Comparison of ENCODE assay signal across 21 cellular contexts in genomic region chr1:201264072-201264471, GRCh38. TPM values are rescaled to one million over a fixed set of nuclear protein-coding genes. Genes with fewer than 3 reads are reported as not detected.
"Had no signal": no experiment of that assay in that cellular context is flagged by ENCODE, and none has a peak within 500 bp of the region (broad histone marks: within the 10 kb centered on the region; RNA-seq: fewer than 3 reads in every experiment).

No MANE protein-coding gene starts in this region.

- H3K4me2 ChIP-seq: hepatocyte had no signal

- ATAC-seq: activated naive CD4-positive, alpha-beta T cell treated with anti-CD3 and anti-CD28 coated beads, Interleukin-2, amount 50 U/mL, for 72 hours; activated T-cell treated with anti-CD3 and anti-CD28 coated beads, Interleukin-2, amount 50 U/mL, for 4 hours; esophagus mucosa; left lobe of liver; psoas muscle; sciatic nerve; stimulated activated effector memory CD8-positive, alpha-beta T cell treated with anti-CD3 and anti-CD28 coated beads, Interleukin-12 subunit alpha, Interleukin-12 subunit beta, amount 100 ng/mL, for 72 hours had no signal

- H3K4me3 ChIP-seq: hepatocyte, psoas muscle, thyroid gland had no signal

- H3K36me3 ChIP-seq: thyroid gland had no signal

- H3K27ac Mint-ChIP-seq: activated CD4-positive, alpha-beta T cell treated with anti-CD3 and anti-CD28 coated beads, Interleukin-2, amount 10 ng/mL, durations not matched to agents 24 days and 14 days; activated naive CD4-positive, alpha-beta T cell treated with anti-CD3 and anti-CD28 coated beads, Interleukin-2, amount 50 U/mL, for 72 hours; memory B cell; nephron; stimulated activated effector memory CD8-positive, alpha-beta T cell treated with anti-CD3 and anti-CD28 coated beads, Interleukin-12 subunit alpha, Interleukin-12 subunit beta, amount 100 ng/mL, for 72 hours had no signal

- H3K9me3 ChIP-seq: psoas muscle, thyroid gland had no signal

- H3K36me3 Mint-ChIP-seq: activated naive CD4-positive, alpha-beta T cell treated with anti-CD3 and anti-CD28 coated beads, Interleukin-2, amount 50 U/mL, for 72 hours; memory B cell; stimulated activated effector memory CD8-positive, alpha-beta T cell treated with anti-CD3 and anti-CD28 coated beads, Interleukin-12 subunit alpha, Interleukin-12 subunit beta, amount 100 ng/mL, for 72 hours had no signal

- DNase-seq: activated CD4-positive, alpha-beta T cell treated with anti-CD3 and anti-CD28 coated beads, Interleukin-2, amount 10 ng/mL, durations not matched to agents 24 days and 14 days; activated CD4-positive, CD25-positive, alpha-beta regulatory T cell; activated gamma-delta T cell; activated T-cell treated with anti-CD3 and anti-CD28 coated beads, Interleukin-2, amount 50 U/mL, for 4 hours; caudate nucleus; occipital lobe; psoas muscle; stimulated activated CD4-positive, alpha-beta T cell treated with anti-CD3 and anti-CD28 coated beads, Interleukin-12 subunit alpha, Interleukin-12 subunit beta, amount 100 ng/mL, for 4 hours; T-helper 2 cell; thyroid gland had no signal

- H3K4me3 Mint-ChIP-seq: activated CD4-positive, alpha-beta T cell treated with anti-CD3 and anti-CD28 coated beads, Interleukin-2, amount 10 ng/mL, durations not matched to agents 24 days and 14 days; activated T-cell treated with anti-CD3 and anti-CD28 coated beads, Interleukin-2, amount 50 U/mL, for 4 hours; memory B cell; nephron; stimulated activated effector memory CD8-positive, alpha-beta T cell treated with anti-CD3 and anti-CD28 coated beads, Interleukin-12 subunit alpha, Interleukin-12 subunit beta, amount 100 ng/mL, for 72 hours had no signal

- H2AFZ ChIP-seq: hepatocyte had no signal

- H3K27me3 ChIP-seq: thyroid gland had no signal

- H3K4me1 ChIP-seq: psoas muscle had no signal

- H3K9me3 Mint-ChIP-seq: activated CD4-positive, alpha-beta T cell treated with anti-CD3 and anti-CD28 coated beads, Interleukin-2, amount 10 ng/mL, durations not matched to agents 24 days and 14 days; activated naive CD4-positive, alpha-beta T cell treated with anti-CD3 and anti-CD28 coated beads, Interleukin-2, amount 50 U/mL, for 72 hours; activated T-cell treated with anti-CD3 and anti-CD28 coated beads, Interleukin-2, amount 50 U/mL, for 4 hours; stimulated activated effector memory CD8-positive, alpha-beta T cell treated with anti-CD3 and anti-CD28 coated beads, Interleukin-12 subunit alpha, Interleukin-12 subunit beta, amount 100 ng/mL, for 72 hours had no signal

- H3K27ac ChIP-seq: hepatocyte, psoas muscle, thyroid gland had no signal

- H3K4me1 Mint-ChIP-seq: activated CD4-positive, alpha-beta T cell treated with anti-CD3 and anti-CD28 coated beads, Interleukin-2, amount 10 ng/mL, durations not matched to agents 24 days and 14 days; stimulated activated effector memory CD8-positive, alpha-beta T cell treated with anti-CD3 and anti-CD28 coated beads, Interleukin-12 subunit alpha, Interleukin-12 subunit beta, amount 100 ng/mL, for 72 hours had no signal

- H3K79me2 ChIP-seq: hepatocyte had no signal

- FAIRE-seq: colon, TTC549, urothelium cell line had no signal

RNA-seq across cellular contexts. Expression of gene PKP1, which starts 19.2 kb away (rescaled TPM):
- total RNA-seq: activated CD4-positive, alpha-beta T cell treated with anti-CD3 and anti-CD28 coated beads, Interleukin-2, amount 10 ng/mL, durations not matched to agents 24 days and 14 days; activated naive CD4-positive, alpha-beta T cell treated with anti-CD3 and anti-CD28 coated beads, Interleukin-2, amount 50 U/mL, for 72 hours; activated T-cell treated with anti-CD3 and anti-CD28 coated beads, Interleukin-2, amount 50 U/mL, for 4 hours had no signal
